Comparison of ENCODE assay signal across 16 cellular contexts in the genomic region with DNA sequence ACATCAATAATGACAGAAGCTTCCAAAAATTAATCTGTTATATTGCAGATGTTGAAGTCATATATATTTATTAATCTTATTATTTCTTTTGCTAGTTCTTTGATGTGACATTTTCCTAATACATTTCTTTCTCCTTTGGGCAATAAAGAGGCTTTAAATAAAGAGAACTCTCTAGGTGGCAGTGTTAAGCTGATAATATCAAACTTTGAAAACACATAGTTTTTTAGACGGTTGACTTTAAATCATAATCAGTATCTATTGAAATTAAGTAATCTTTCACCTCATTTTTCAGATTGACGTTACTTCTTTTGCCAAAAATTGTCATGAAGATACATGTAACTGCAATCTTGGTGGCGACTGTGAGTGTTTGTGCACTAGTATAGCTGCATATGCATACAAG.
A peak's percentile ranks its signal among the peaks of the same experiment; 100 is the strongest.
DNase-seq lines count a peak whose midpoint lies in the region; ATAC-seq and TF ChIP-seq lines count a peak whose summit lies in the region.
"Had no signal": no experiment of that assay in that cellular context is flagged by ENCODE, and none has a peak within 500 bp of the region (broad histone marks: within the 10 kb centered on the region; RNA-seq: fewer than 3 reads in every experiment).

No MANE protein-coding gene starts in this region.

- in situ Hi-C loops in SK-MEL-5 (cut with HindIII; ENCODE audit: low pct_unique_long_range_greater_than_20kb, low sequenced_read_pairs): no loop called here

- no peaks in the 10 kb centered on the region for H3K79me2 ChIP-seq in HCT116 (ENCODE audit: insufficient read depth, low read length)
- no peaks in the 10 kb centered on the region for H3K79me2 ChIP-seq in hepatocyte
- H3K79me2 ChIP-seq: parathyroid adenoma had no signal

- DNase-seq in HCT116 (ENCODE audit: low read depth, low spot score) (no peak), SK-MEL-5 (ENCODE audit: low read depth, low spot score) (peak; percentile 17), hepatocyte (ENCODE audit: low spot score) (no peak), NCI-H1048 (lab: John Stamatoyannopoulos, UW) (no peak), HK-2 (ENCODE audit: unreplicated experiment) (no peak), cerebellar nuclear complex (lab: John Stamatoyannopoulos, UW) (no peak)
- no peak for DNase-seq in stimulated activated CD4-positive, alpha-beta T cell treated with anti-CD3 and anti-CD28 coated beads, Interleukin-1b, Interleukin-23, amount 100 ng/mL, for 48 hours
- DNase-seq: activated naive CD4-positive, alpha-beta T cell; cortex of kidney; NCI-H1105 treated with DMSO at 0.1 percent for 48 hours; NCI-H2171; small intestine; testis had no signal

- H3K9me2 ChIP-seq in HCT116 (ENCODE audit: insufficient read depth) (no peaks in the 10 kb centered on the region), hepatocyte (replicated peaks; ENCODE audit: insufficient read depth) (no peaks in the 10 kb centered on the region)

- no peak overlapping the region for H3K27ac ChIP-seq in C4-2B
- H3K27ac ChIP-seq in HCT116 (ENCODE audit: low read depth, low read length): no peak overlapping the region
- no peak overlapping the region for H3K27ac ChIP-seq in hepatocyte
- H3K27ac ChIP-seq: esophagus muscularis mucosa, parathyroid adenoma, testis had no signal

- H3K9ac ChIP-seq in HCT116 (ENCODE audit: low read length): no peak overlapping the region
- H3K9ac ChIP-seq: parathyroid adenoma had no signal

- H2AFZ ChIP-seq in HCT116 (ENCODE audit: low read depth, low read length, poor library complexity, severe bottlenecking) (no peak overlapping the region), hepatocyte (no peak overlapping the region)
- H2AFZ ChIP-seq: parathyroid adenoma had no signal

- intact Hi-C loops in HCT116 (cut with micrococcal nuclease): loop anchor here (10.0 kb wide), 1 partner anchor 452 kb away; no protein-coding TSS in a partner anchor

- ATAC-seq in HCT116: no peak

- TF ChIP-seq CTCF in C4-2B (conservative IDR thresholded peaks at IDR 0.05): peak; percentile 33
- peak in 2 of 3 experiments; percentile 15 to 27; a peak in 1 of 6 replicates for TF ChIP-seq CTCF in HCT116 (IDR thresholded peaks at IDR 0.05 in 2 of 3, conservative IDR thresholded peaks at IDR 0.05 in 1 of 3; ENCODE audit: borderline replicate concordance in 1 of 3, insufficient read depth in 1 of 3, low read depth in 2 of 3, low read length in 2 of 3)
- TF ChIP-seq CTCF in hepatocyte (IDR thresholded peaks at IDR 0.05; ENCODE audit: poor library complexity): peak; percentile 14

- peak; percentile 36; the same call in 1 of the 2 replicates for TF ChIP-seq RAD21 in HCT116 (IDR thresholded peaks at IDR 0.05; ENCODE audit: low read depth)

- H3K4me3 ChIP-seq in HCT116 (replicated peaks in 1 of 2; ENCODE audit: low read depth in 1 of 2, low read length in 2 of 2) (no peak overlapping the region), hepatocyte (no peak overlapping the region)
- H3K4me3 ChIP-seq: esophagus muscularis mucosa, testis had no signal

- CTCF ChIA-PET in HCT116 (lab: Charles Lee): interaction anchor here (1.5 to 1.9 kb wide), 2 partner anchors 118 to 945 kb away, joined by 4 to 6 read pairs; no protein-coding TSS in a partner anchor

- H3K4me1 ChIP-seq in HCT116 (ENCODE audit: control insufficient read depth in 1 of 2, insufficient read depth in 2 of 2, low read length in 2 of 2) (no peaks in the 10 kb centered on the region), hepatocyte (ENCODE audit: insufficient read depth) (no peaks in the 10 kb centered on the region)
- H3K4me1 ChIP-seq: esophagus muscularis mucosa, parathyroid adenoma, testis had no signal

- POLR2A ChIA-PET in HCT116 (lab: Charles Lee): no interaction called here

- H3K36me3 ChIP-seq in HCT116 (ENCODE audit: control insufficient read depth in 1 of 2, insufficient read depth in 2 of 2, low read length in 2 of 2) (no peaks in the 10 kb centered on the region), hepatocyte (replicated peaks; ENCODE audit: insufficient read depth, low read depth) (no peaks in the 10 kb centered on the region)
- H3K36me3 ChIP-seq: esophagus muscularis mucosa had no signal

- RAD21 ChIA-PET in HCT116 (lab: Charles Lee; ENCODE audit: low non-redundant PET in 1 of 2, low total read pairs in 2 of 2, uncharacterized antibody in 2 of 2, unreplicated experiment in 2 of 2): no interaction called here

- no peak for TF ChIP-seq POLR2A in HCT116 (IDR thresholded peaks at IDR 0.05; ENCODE audit: borderline replicate concordance, extremely low read depth, insufficient read depth, insufficient read length)

- no peak overlapping the region for H3K4me2 ChIP-seq in HCT116 (ENCODE audit: low read length)
- no peak overlapping the region for H3K4me2 ChIP-seq in hepatocyte

- no peaks in the 10 kb centered on the region for H4K20me1 ChIP-seq in HCT116 (ENCODE audit: insufficient read depth)
- H4K20me1 ChIP-seq in hepatocyte (ENCODE audit: insufficient read depth, poor library complexity, severe bottlenecking): no peaks in the 10 kb centered on the region

- H3K9me3 ChIP-seq in HCT116 (ENCODE audit: control insufficient read depth in 1 of 2, insufficient read depth in 1 of 2, low read depth in 1 of 2, low read length in 2 of 2): no peaks in the 10 kb centered on the region
- no peaks in the 10 kb centered on the region for H3K9me3 ChIP-seq in hepatocyte (ENCODE audit: low read depth)
- H3K9me3 ChIP-seq: esophagus muscularis mucosa, testis had no signal

- H3K27me3 ChIP-seq in HCT116 (ENCODE audit: insufficient read depth, low read length): no peaks in the 10 kb centered on the region
- no peaks in the 10 kb centered on the region for H3K27me3 ChIP-seq in hepatocyte
- H3K27me3 ChIP-seq: esophagus muscularis mucosa, testis had no signal

- whole genome bisulfite sequencing in hepatocyte (ENCODE audit: low lambda C conversion rate, missing lambda C conversion rate): 69% methylated on average over 3 of the region's 3 CpGs

- no TSS peak for BruUV-seq in HCT116 (replicated peaks; lab: Mats Ljungman, UMichigan)

TF ChIP-seq in HCT116, 20 proteins besides CTCF, POLR2A, EP300 and RAD21:
- no peak for TF ChIP-seq ZNF274 (IDR thresholded peaks at IDR 0.05; ENCODE audit: low read depth, low read length)
- no peak for TF ChIP-seq YY1 (IDR thresholded peaks at IDR 0.05; ENCODE audit: extremely low read depth, insufficient replicate concordance, low read depth, low read length)
- TF ChIP-seq ELF1 (IDR thresholded peaks at IDR 0.05; ENCODE audit: borderline replicate concordance, low read depth): no peak
- no peak for TF ChIP-seq SP1 (IDR thresholded peaks at IDR 0.05; ENCODE audit: low read depth)
- TF ChIP-seq EGR1 (IDR thresholded peaks at IDR 0.05; ENCODE audit: low read depth): no peak
